In genomic region chr9:127128341-127129072, GRCh38 we compare ENCODE assay signal across 1 cellular context.
A peak's percentile ranks its signal among the peaks of the same experiment; 100 is the strongest.
TF ChIP-seq lines count a peak whose summit lies in the region.

No MANE protein-coding gene starts in this region.

TF ChIP-seq in K562, 482 proteins besides CTCF, POLR2A, EP300 and RAD21:
- TF ChIP-seq RERE (CRISPR knock-in tag; IDR thresholded peaks at IDR 0.05; ENCODE audit: borderline replicate concordance) (no peak), TAF9B (IDR thresholded peaks at IDR 0.05; ENCODE audit: partially characterized antibody) (no peak), FOSL1 (tag; conservative IDR thresholded peaks at IDR 0.05) (peak; percentile 59), REST (CRISPR knock-in tag; IDR thresholded peaks at IDR 0.05; ENCODE audit: low read depth) (no peak), MAZ (CRISPR knock-in tag; conservative IDR thresholded peaks at IDR 0.05 in 1 of 2, IDR thresholded peaks at IDR 0.05 in 1 of 2) (no peak)
TF ChIP-seq in K562: peak in this region for 1.
